In genomic region chr15:73922186-73923151, GRCh38 we compare ENCODE assay signal across 10 cellular contexts. TPM values are rescaled to one million over a fixed set of nuclear protein-coding genes. Genes with fewer than 3 reads are reported as not detected.
DNase-seq lines count a peak whose midpoint lies in the region; ATAC-seq and TF ChIP-seq lines count a peak whose summit lies in the region.
"Had no signal": no experiment of that assay in that cellular context is flagged by ENCODE, and none has a peak within 500 bp of the region (broad histone marks: within the 10 kb centered on the region; RNA-seq: fewer than 3 reads in every experiment).

No MANE protein-coding gene starts in this region.

- POLR2A ChIA-PET in naive thymus-derived CD8-positive, alpha-beta T cell (lab: Charles Lee): no interaction called here

- no peak overlapping the region for H3K4me3 Mint-ChIP-seq in naive thymus-derived CD8-positive, alpha-beta T cell
- H3K4me3 Mint-ChIP-seq: T-helper 1 cell treated with Interleukin-12 subunit alpha and Interleukin-12 subunit beta and Interleukin-4 antibody, amounts not matched to agents 30 μg/mL and 1 μg/mL, for 36 hours had no signal

- no peak for TF ChIP-seq EP300 in stomach (IDR thresholded peaks at IDR 0.05)

- H3K36me3 Mint-ChIP-seq in naive thymus-derived CD8-positive, alpha-beta T cell: peaks cover 17 to 30% (median 24%) of the 10 kb centered on the region in 3 donors

- DNase-seq in T1000 (lab: John Stamatoyannopoulos, UW) (peak; percentile 39), left ventricle myocardium superior (peak; percentile 48), stomach (no peak), midbrain (lab: John Stamatoyannopoulos, UW) (no peak), SW 1271 (lab: John Stamatoyannopoulos, UW) (no peak), activated gamma-delta T cell treated with Interleukin-2 at 50 U/mL for 16 hours (no peak)
- DNase-seq in naive thymus-derived CD8-positive, alpha-beta T cell: no peak

- H3K9me3 Mint-ChIP-seq in naive thymus-derived CD8-positive, alpha-beta T cell: peaks cover 0 to 22% (median 11%) of the 10 kb centered on the region in 9 donors

- peaks cover 0 to 2% (median 0%) of the 10 kb centered on the region in 5 donors for H3K27me3 Mint-ChIP-seq in naive thymus-derived CD8-positive, alpha-beta T cell

- TF ChIP-seq POLR2A in stomach (IDR thresholded peaks at IDR 0.05): no peak

- no peak overlapping the region for H3K9ac ChIP-seq in HUES48 (ENCODE audit: low read depth, low read length)

- H3K36me3 ChIP-seq in HUES48 (ENCODE audit: control insufficient read depth, insufficient read depth, low read length) (no peaks in the 10 kb centered on the region; the same call in none of the 2 replicates), stomach (no peaks in the 10 kb centered on the region)

- TF ChIP-seq CTCF in stomach (IDR thresholded peaks at IDR 0.05): no peak

- intact Hi-C loops in left ventricle myocardium superior (cut with micrococcal nuclease): no loop called here
- intact Hi-C loops in stomach (cut with DNase I; ENCODE audit: low total_unique reads): no loop called here

- ATAC-seq in left ventricle myocardium superior: peak; percentile 1
- no peak for ATAC-seq in naive thymus-derived CD8-positive, alpha-beta T cell

- no peaks in the 10 kb centered on the region for H3K9me3 ChIP-seq in HUES48 (ENCODE audit: control insufficient read depth, insufficient read depth, low read length)
- no peaks in the 10 kb centered on the region for H3K9me3 ChIP-seq in stomach

- H3K4me3 ChIP-seq in HUES48 (ENCODE audit: low read depth, low read length) (peak overlapping the region; percentile 31; the same call in 1 of the 2 replicates), stomach (no peak overlapping the region)

- H3K27me3 ChIP-seq in HUES48 (ENCODE audit: control insufficient read depth, insufficient read depth, low read length): 0 out of 2 replicates have a peak, but pooled peaks cover 11% of the 10 kb centered on the region
- H3K27me3 ChIP-seq in stomach: peaks cover 0 to 9% (median 0%) of the 10 kb centered on the region in 3 donors

- H3K27ac Mint-ChIP-seq in naive thymus-derived CD8-positive, alpha-beta T cell: peak overlapping the region in 5 of 10 donors; percentile 3 to 83 (median 48)

- peak overlapping the region; percentile 76 for H3K27ac ChIP-seq in HUES48 (ENCODE audit: low read depth, low read length)
- H3K27ac ChIP-seq in stomach: peak overlapping the region; percentile 16 to 95 (median 93)

- peaks cover 20 to 45% (median 40%) of the 10 kb centered on the region in 4 donors for H3K4me1 Mint-ChIP-seq in naive thymus-derived CD8-positive, alpha-beta T cell

- 37 to 65% (median 52%) methylated on average over 15 to 19 of the region's 19 CpGs for WGBS in stomach, 5 donors

- H3K4me1 ChIP-seq in HUES48 (ENCODE audit: control insufficient read depth, insufficient read depth, low read length) (peaks cover 47% of the 10 kb centered on the region), stomach (peaks cover 55 to 63% (median 60%) of the 10 kb centered on the region in 4 donors)

RNA-seq across cellular contexts. Expression of gene LOXL1, which starts 3.8 kb away (rescaled TPM):
- total RNA-seq in left ventricle myocardium superior (12.9 TPM), stomach (10 to 100 TPM in 4 of 5 donors, 1 to 10 TPM in 1; 6.2 to 48.4 (median 36.8) TPM)
- polyA plus RNA-seq in stomach: 10 to 100 TPM in 2 of 3 donors, 1 to 10 TPM in 1; 5.2 to 25.8 (median 12.5) TPM
- 1 to 10 TPM in 1 of 2 experiments, under 1 TPM in 1; 0.80 to 1.9 TPM for total RNA-seq in naive thymus-derived CD8-positive, alpha-beta T cell
- 1 to 10 TPM; 1.2 to 2.0 (median 1.3) TPM for polyA plus RNA-seq in naive thymus-derived CD8-positive, alpha-beta T cell

RNA-seq across cellular contexts. Expression of gene TBC1D21, which starts 49.1 kb away (rescaled TPM):
- total RNA-seq in left ventricle myocardium superior (not detected), stomach (not detected)
- not detected for polyA plus RNA-seq in stomach
- not detected for total RNA-seq in naive thymus-derived CD8-positive, alpha-beta T cell
- not detected for polyA plus RNA-seq in naive thymus-derived CD8-positive, alpha-beta T cell
- total RNA-seq: glomerular endothelial cell had no signal

Comparison
In these comparisons a context has a peak if more than half of its experiments do, and no peak if none do; other contexts are left out.
1. DNase-seq: peak in T1000 (single experiment) and left ventricle myocardium superior (single experiment); none in stomach (single experiment), midbrain (single experiment), naive thymus-derived CD8-positive, alpha-beta T cell (0 of 10), SW 1271 (0 of 2) and activated gamma-delta T cell treated with Interleukin-2 at 50 U/mL for 16 hours (single experiment).